Comparison of ENCODE assay signal across 1 cellular context in genomic region chr17:40417609-40418427, GRCh38.
TF ChIP-seq lines count a peak whose summit lies in the region.

A gene with protein sequence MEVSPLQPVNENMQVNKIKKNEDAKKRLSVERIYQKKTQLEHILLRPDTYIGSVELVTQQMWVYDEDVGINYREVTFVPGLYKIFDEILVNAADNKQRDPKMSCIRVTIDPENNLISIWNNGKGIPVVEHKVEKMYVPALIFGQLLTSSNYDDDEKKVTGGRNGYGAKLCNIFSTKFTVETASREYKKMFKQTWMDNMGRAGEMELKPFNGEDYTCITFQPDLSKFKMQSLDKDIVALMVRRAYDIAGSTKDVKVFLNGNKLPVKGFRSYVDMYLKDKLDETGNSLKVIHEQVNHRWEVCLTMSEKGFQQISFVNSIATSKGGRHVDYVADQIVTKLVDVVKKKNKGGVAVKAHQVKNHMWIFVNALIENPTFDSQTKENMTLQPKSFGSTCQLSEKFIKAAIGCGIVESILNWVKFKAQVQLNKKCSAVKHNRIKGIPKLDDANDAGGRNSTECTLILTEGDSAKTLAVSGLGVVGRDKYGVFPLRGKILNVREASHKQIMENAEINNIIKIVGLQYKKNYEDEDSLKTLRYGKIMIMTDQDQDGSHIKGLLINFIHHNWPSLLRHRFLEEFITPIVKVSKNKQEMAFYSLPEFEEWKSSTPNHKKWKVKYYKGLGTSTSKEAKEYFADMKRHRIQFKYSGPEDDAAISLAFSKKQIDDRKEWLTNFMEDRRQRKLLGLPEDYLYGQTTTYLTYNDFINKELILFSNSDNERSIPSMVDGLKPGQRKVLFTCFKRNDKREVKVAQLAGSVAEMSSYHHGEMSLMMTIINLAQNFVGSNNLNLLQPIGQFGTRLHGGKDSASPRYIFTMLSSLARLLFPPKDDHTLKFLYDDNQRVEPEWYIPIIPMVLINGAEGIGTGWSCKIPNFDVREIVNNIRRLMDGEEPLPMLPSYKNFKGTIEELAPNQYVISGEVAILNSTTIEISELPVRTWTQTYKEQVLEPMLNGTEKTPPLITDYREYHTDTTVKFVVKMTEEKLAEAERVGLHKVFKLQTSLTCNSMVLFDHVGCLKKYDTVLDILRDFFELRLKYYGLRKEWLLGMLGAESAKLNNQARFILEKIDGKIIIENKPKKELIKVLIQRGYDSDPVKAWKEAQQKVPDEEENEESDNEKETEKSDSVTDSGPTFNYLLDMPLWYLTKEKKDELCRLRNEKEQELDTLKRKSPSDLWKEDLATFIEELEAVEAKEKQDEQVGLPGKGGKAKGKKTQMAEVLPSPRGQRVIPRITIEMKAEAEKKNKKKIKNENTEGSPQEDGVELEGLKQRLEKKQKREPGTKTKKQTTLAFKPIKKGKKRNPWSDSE (N-terminal part only) (minus strand): TSS chr17:40417896. CDS start chr17:40417791, 105 bp downstream.

TF ChIP-seq in GM23338, 12 proteins besides CTCF, POLR2A, EP300 and RAD21 (continued from another document):
- TF ChIP-seq, protein P1, sequence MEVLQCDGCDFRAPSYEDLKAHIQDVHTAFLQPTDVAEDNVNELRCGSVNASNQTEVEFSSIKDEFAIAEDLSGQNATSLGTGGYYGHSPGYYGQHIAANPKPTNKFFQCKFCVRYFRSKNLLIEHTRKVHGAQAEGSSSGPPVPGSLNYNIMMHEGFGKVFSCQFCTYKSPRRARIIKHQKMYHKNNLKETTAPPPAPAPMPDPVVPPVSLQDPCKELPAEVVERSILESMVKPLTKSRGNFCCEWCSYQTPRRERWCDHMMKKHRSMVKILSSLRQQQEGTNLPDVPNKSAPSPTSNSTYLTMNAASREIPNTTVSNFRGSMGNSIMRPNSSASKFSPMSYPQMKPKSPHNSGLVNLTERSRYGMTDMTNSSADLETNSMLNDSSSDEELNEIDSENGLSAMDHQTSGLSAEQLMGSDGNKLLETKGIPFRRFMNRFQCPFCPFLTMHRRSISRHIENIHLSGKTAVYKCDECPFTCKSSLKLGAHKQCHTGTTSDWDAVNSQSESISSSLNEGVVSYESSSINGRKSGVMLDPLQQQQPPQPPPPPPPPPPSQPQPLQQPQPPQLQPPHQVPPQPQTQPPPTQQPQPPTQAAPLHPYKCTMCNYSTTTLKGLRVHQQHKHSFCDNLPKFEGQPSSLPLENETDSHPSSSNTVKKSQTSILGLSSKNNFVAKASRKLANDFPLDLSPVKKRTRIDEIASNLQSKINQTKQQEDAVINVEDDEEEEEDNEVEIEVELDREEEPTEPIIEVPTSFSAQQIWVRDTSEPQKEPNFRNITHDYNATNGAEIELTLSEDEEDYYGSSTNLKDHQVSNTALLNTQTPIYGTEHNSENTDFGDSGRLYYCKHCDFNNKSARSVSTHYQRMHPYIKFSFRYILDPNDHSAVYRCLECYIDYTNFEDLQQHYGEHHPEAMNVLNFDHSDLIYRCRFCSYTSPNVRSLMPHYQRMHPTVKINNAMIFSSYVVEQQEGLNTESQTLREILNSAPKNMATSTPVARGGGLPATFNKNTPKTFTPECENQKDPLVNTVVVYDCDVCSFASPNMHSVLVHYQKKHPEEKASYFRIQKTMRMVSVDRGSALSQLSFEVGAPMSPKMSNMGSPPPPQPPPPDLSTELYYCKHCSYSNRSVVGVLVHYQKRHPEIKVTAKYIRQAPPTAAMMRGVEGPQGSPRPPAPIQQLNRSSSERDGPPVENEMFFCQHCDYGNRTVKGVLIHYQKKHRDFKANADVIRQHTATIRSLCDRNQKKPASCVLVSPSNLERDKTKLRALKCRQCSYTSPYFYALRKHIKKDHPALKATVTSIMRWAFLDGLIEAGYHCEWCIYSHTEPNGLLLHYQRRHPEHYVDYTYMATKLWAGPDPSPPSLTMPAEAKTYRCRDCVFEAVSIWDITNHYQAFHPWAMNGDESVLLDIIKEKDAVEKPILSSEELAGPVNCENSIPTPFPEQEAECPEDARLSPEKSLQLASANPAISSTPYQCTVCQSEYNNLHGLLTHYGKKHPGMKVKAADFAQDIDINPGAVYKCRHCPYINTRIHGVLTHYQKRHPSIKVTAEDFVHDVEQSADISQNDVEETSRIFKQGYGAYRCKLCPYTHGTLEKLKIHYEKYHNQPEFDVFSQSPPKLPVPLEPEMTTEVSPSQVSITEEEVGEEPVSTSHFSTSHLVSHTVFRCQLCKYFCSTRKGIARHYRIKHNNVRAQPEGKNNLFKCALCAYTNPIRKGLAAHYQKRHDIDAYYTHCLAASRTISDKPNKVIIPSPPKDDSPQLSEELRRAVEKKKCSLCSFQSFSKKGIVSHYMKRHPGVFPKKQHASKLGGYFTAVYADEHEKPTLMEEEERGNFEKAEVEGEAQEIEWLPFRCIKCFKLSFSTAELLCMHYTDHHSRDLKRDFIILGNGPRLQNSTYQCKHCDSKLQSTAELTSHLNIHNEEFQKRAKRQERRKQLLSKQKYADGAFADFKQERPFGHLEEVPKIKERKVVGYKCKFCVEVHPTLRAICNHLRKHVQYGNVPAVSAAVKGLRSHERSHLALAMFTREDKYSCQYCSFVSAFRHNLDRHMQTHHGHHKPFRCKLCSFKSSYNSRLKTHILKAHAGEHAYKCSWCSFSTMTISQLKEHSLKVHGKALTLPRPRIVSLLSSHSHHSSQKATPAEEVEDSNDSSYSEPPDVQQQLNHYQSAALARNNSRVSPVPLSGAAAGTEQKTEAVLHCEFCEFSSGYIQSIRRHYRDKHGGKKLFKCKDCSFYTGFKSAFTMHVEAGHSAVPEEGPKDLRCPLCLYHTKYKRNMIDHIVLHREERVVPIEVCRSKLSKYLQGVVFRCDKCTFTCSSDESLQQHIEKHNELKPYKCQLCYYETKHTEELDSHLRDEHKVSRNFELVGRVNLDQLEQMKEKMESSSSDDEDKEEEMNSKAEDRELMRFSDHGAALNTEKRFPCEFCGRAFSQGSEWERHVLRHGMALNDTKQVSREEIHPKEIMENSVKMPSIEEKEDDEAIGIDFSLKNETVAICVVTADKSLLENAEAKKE (CRISPR knock-in tag; IDR thresholded peaks at IDR 0.05), result no peak
- no peak for TF ChIP-seq ZNF114 (CRISPR knock-in tag; IDR thresholded peaks at IDR 0.05)
